Comparison of ENCODE assay signal across 8 cellular contexts in the genomic region with DNA sequence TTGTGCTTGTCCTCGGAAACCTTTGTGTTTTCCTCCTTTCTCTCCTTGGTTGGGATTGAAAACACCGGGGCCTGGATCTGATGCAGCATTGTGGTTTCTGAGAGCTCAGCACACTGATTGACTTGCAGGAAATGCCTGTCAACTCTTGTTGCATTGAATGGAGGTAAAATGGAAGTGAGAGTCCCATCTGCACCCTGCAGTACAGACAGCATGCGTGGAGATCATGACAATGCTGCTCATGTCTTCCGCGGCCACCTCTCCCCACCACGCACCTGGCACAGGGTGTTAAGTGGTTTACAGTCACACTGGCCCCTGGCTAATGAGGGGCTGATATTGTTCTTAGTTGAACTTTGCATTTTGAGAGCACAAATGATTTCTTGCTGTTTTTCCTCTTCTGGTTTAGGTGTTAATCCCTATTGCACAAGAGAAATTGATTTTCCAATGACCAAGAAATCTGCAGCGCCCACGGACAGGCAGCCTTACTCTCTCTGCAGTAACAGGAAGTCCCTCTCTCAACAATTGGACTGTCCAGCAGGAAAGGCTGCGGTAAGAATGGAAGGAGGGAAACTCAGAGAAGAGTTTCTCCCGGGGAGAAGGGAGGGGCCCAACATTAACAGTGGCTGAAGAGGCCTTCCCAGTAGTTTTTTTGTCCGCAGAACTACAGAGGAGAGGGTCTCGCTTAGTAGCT. TPM values are rescaled to one million over a fixed set of nuclear protein-coding genes. Genes with fewer than 3 reads are reported as not detected.
DNase-seq lines count a peak whose midpoint lies in the region; ATAC-seq and TF ChIP-seq lines count a peak whose summit lies in the region.

No MANE protein-coding gene starts in this region.

- H3K4me3 Mint-ChIP-seq in stimulated activated naive CD8-positive, alpha-beta T cell treated with anti-CD3 and anti-CD28 coated beads, Interleukin-15, Interleukin-2, amounts not matched to agents 100 ng/mL and 50 ng/mL, for 24 hours = no peak overlapping the region

- no peaks in the 10 kb centered on the region for H3K9me3 Mint-ChIP-seq in stimulated activated naive CD8-positive, alpha-beta T cell treated with anti-CD3 and anti-CD28 coated beads, Interleukin-15, Interleukin-2, amounts not matched to agents 100 ng/mL and 50 ng/mL, for 24 hours

- H3K4me1 Mint-ChIP-seq in stimulated activated naive CD8-positive, alpha-beta T cell treated with anti-CD3 and anti-CD28 coated beads, Interleukin-15, Interleukin-2, amounts not matched to agents 100 ng/mL and 50 ng/mL, for 24 hours (ENCODE audit: low read depth) = peaks cover 42% of the 10 kb centered on the region

- intact Hi-C loops in OCI-LY7 (cut with micrococcal nuclease; ENCODE audit: unreplicated experiment) (loop anchor here (5.0 kb wide), 3 partner anchors 268 to 808 kb away; partner anchors contain the start of gene MEX3B), left ventricle myocardium inferior (cut with micrococcal nuclease) (loop anchor here (5.0 to 10.0 kb wide), 3 partner anchors 113 to 271 kb away; no protein-coding TSS in a partner anchor)

- CTCF ChIA-PET in OCI-LY7 (lab: Charles Lee; ENCODE audit: unreplicated experiment) = interaction anchor here (0.8 to 2.3 kb wide), 19 partner anchors 9 to 811 kb away, joined by 3 to 58 read pairs (median 4); no protein-coding TSS in a partner anchor

- H3K4me1 ChIP-seq in OCI-LY7 (ENCODE audit: insufficient read depth, low read length, poor library complexity, severe bottlenecking) (peaks cover 21% of the 10 kb centered on the region), left ventricle myocardium inferior (peaks cover 20% of the 10 kb centered on the region)

- peak overlapping the region; percentile 37 for H3K27ac ChIP-seq in OCI-LY7 (ENCODE audit: low read depth, low read length, poor library complexity, severe bottlenecking)
- no peak overlapping the region for H3K27ac ChIP-seq in left ventricle myocardium inferior (replicated peaks)

- H3K4me3 ChIP-seq in OCI-LY7 (ENCODE audit: low read depth, low read length, poor library complexity, severe bottlenecking) (peak overlapping the region; percentile 27), left ventricle myocardium inferior (peak overlapping the region; percentile 18)

- no peaks in the 10 kb centered on the region for H3K36me3 Mint-ChIP-seq in stimulated activated naive CD8-positive, alpha-beta T cell treated with anti-CD3 and anti-CD28 coated beads, Interleukin-15, Interleukin-2, amounts not matched to agents 100 ng/mL and 50 ng/mL, for 24 hours (ENCODE audit: low read depth)

- peak overlapping the region; percentile 64 for H3K4me2 ChIP-seq in OCI-LY7 (ENCODE audit: low read length)

- POLR2A ChIA-PET in OCI-LY7 (lab: Charles Lee) = interaction anchor here (0.7 to 1.5 kb wide), 15 partner anchors 9 to 990 kb away, joined by 3 to 8 read pairs (median 4); partner anchors contain the start of gene STARD5

- peaks cover 10% of the 10 kb centered on the region for H3K27me3 ChIP-seq in left ventricle myocardium inferior (ENCODE audit: low read depth)

- H3K9me3 ChIP-seq in OCI-LY7 (ENCODE audit: low read length) (no peaks in the 10 kb centered on the region), left ventricle myocardium inferior (replicated peaks) (no peaks in the 10 kb centered on the region)

- no peaks in the 10 kb centered on the region for H3K9me2 ChIP-seq in OCI-LY7 (ENCODE audit: insufficient read depth, low read length)

- H3K36me3 ChIP-seq in OCI-LY7 (ENCODE audit: insufficient read depth, low read length) (no peaks in the 10 kb centered on the region), left ventricle myocardium inferior (peaks cover 12% of the 10 kb centered on the region)

- no peaks in the 10 kb centered on the region for H3K27me3 Mint-ChIP-seq in stimulated activated naive CD8-positive, alpha-beta T cell treated with anti-CD3 and anti-CD28 coated beads, Interleukin-15, Interleukin-2, amounts not matched to agents 100 ng/mL and 50 ng/mL, for 24 hours

- no TSS peak for BruUV-seq in OCI-LY7 (replicated peaks; lab: Mats Ljungman, UMichigan)

- H3K79me2 ChIP-seq in OCI-LY7 (ENCODE audit: insufficient read depth, low read depth, low read length) = no peaks in the 10 kb centered on the region

- TF ChIP-seq CTCF in OCI-LY7 (conservative IDR thresholded peaks at IDR 0.05; ENCODE audit: low read length) (no peak), left ventricle myocardium inferior (IDR thresholded peaks at IDR 0.05; ENCODE audit: borderline replicate concordance) (no peak)

- H3K27ac Mint-ChIP-seq in stimulated activated naive CD8-positive, alpha-beta T cell treated with anti-CD3 and anti-CD28 coated beads, Interleukin-15, Interleukin-2, amounts not matched to agents 100 ng/mL and 50 ng/mL, for 24 hours = peak overlapping the region; percentile 13

- peak overlapping the region; percentile 93 for H2AFZ ChIP-seq in OCI-LY7 (ENCODE audit: low read length)

- no peaks in the 10 kb centered on the region for H4K20me1 ChIP-seq in OCI-LY7 (ENCODE audit: insufficient read depth, low read length)

- ATAC-seq in stimulated activated naive CD8-positive, alpha-beta T cell treated with anti-CD3 and anti-CD28 coated beads, Interleukin-15, Interleukin-2, amounts not matched to agents 100 U/mL and 50 U/mL, for 24 hours = no peak
- ATAC-seq in HG02678 (IDR thresholded peaks at IDR 0.05; ENCODE audit: unreplicated experiment) = no peak

- DNase-seq in stimulated activated naive CD8-positive, alpha-beta T cell treated with anti-CD3 and anti-CD28 coated beads, Interleukin-15, Interleukin-2, amounts not matched to agents 100 U/mL and 50 U/mL, for 24 hours = no peak
- DNase-seq in OCI-LY7 (ENCODE audit: low spot score) = peak; percentile 82
- DNase-seq in left ventricle myocardium inferior = no peak
- DNase-seq in HT-29 (ENCODE audit: low spot score) = no peak
- no peak for DNase-seq in stimulated activated CD4-positive, alpha-beta T cell treated with anti-CD3 and anti-CD28 coated beads, Interleukin-15, amount 100 ng/mL, for 24 hours
- no peak for DNase-seq in NCI-H526 treated with DMSO at 0.1 percent for 48 hours (lab: John Stamatoyannopoulos, UW)

RNA-seq across cellular contexts. Expression of gene STARD5, which starts 58.5 kb away (rescaled TPM):
- 12.4 and 20.3 TPM in 2 replicates for total RNA-seq in OCI-LY7 (2014; rRNA removed; shearing (Covaris generic))
- total RNA-seq in OCI-LY7 (2022) = 6.5 and 8.3 TPM in 2 replicates
- total RNA-seq in left ventricle myocardium inferior = 2.5 TPM
- total RNA-seq in HT-29 (2014; rRNA removed; shearing (Covaris generic)) = 0.31 and 1.3 TPM in 2 replicates
